ENCODE assay signal across 8 cellular contexts in the genomic region with DNA sequence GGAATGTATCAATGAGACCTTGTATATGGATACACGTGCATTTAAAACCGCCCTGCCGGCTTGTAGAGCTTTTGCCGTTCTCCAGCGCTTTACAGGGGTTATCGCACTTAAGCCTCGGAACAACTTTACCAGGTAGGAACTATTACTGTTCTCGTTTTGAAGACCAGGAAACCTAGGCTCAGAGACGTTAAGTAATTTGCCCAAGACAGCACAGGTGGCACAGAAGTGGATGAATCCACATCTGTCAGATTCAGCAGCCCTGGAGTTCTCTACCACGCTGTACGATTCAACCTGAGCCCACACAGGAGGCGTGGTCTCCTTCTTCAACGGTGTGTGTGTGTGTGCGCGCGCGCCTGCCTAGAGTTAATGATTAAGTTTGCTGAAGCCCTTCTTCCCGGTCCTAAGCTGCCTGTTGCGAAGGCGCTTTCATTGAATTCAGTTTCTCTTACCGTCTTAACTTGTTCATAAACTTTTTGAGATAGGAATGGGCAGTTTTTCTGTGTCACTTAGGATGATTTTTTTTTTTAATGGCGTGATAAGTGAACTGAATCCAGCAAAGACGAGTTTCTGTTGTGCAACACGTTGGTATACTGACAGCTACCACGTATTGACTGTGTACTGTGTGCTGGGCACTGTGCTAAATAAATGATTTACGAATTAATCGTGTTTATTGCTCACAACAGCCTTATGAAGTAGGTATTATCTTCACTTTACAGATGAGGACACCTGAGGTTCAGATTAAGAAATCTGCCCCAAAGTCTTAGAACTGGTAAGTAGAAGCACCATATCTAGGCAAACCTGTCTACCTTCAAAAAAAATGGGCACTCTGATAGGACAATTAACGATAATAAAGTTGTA.
A peak's percentile ranks its signal among the peaks of the same experiment; 100 is the strongest.
DNase-seq lines count a peak whose midpoint lies in the region; ATAC-seq and TF ChIP-seq lines count a peak whose summit lies in the region.

No MANE protein-coding gene starts in this region.

- peak overlapping the region; percentile 100 for H3K27ac Mint-ChIP-seq in activated naive CD4-positive, alpha-beta T cell treated with anti-CD3 and anti-CD28 coated beads, Interleukin-2, amount 50 U/mL, for 24 hours

- H3K36me3 ChIP-seq in SK-N-MC (ENCODE audit: insufficient read depth, low read length) = no peaks in the 10 kb centered on the region; the same call in 1 of the 2 replicates
- H3K36me3 ChIP-seq in heart right ventricle = peaks cover 0 to 8% (median 0%) of the 10 kb centered on the region in 9 donors

- peak overlapping the region; percentile 100 for H3K4me3 Mint-ChIP-seq in activated naive CD4-positive, alpha-beta T cell treated with anti-CD3 and anti-CD28 coated beads, Interleukin-2, amount 50 U/mL, for 24 hours

- peaks cover 3% of the 10 kb centered on the region for H3K27me3 Mint-ChIP-seq in activated naive CD4-positive, alpha-beta T cell treated with anti-CD3 and anti-CD28 coated beads, Interleukin-2, amount 50 U/mL, for 24 hours

- no peaks in the 10 kb centered on the region for H3K9me3 Mint-ChIP-seq in activated naive CD4-positive, alpha-beta T cell treated with anti-CD3 and anti-CD28 coated beads, Interleukin-2, amount 50 U/mL, for 24 hours

- H3K4me3 ChIP-seq in SK-N-MC (peak overlapping the region; percentile 89), heart right ventricle (peak overlapping the region; percentile 42 to 82 (median 70))

- 5 to 10% methylated on average over 28 of the region's 28 CpGs for WGBS in heart right ventricle, 2 donors

- peaks cover 51% of the 10 kb centered on the region for H3K4me1 Mint-ChIP-seq in activated naive CD4-positive, alpha-beta T cell treated with anti-CD3 and anti-CD28 coated beads, Interleukin-2, amount 50 U/mL, for 24 hours

- CTCF ChIA-PET in GM10248 (lab: Yijun Ruan, JAX) = interaction anchor here (0.8 to 6.5 kb wide), 8 partner anchors 9 to 986 kb away, joined by 3 to 54 read pairs (median 4); partner anchors contain the start of genes SPRYD7 and TRIM13

- peak; percentile 51 for ATAC-seq in HG02571 (IDR thresholded peaks at IDR 0.05; ENCODE audit: unreplicated experiment)
- ATAC-seq in heart right ventricle = peak; percentile 3 to 64 (median 52)

- peaks cover 6% of the 10 kb centered on the region for H3K36me3 Mint-ChIP-seq in activated naive CD4-positive, alpha-beta T cell treated with anti-CD3 and anti-CD28 coated beads, Interleukin-2, amount 50 U/mL, for 24 hours

- no peak for TF ChIP-seq CTCF in GM10248 (IDR thresholded peaks at IDR 0.05; ENCODE audit: control extremely low read depth, extremely low read depth, low read depth, missing control alignments)
- TF ChIP-seq CTCF in heart right ventricle (IDR thresholded peaks at IDR 0.05) = no peak

- H3K9me3 ChIP-seq in SK-N-MC (ENCODE audit: low read depth, low read length) (no peaks in the 10 kb centered on the region), heart right ventricle (no peaks in the 10 kb centered on the region)

- H3K27ac ChIP-seq in SK-N-MC (peak overlapping the region; percentile 94), heart right ventricle (peak overlapping the region in 9 of 10 donors; percentile 41 to 91 (median 64))

- POLR2A ChIA-PET in GM10248 (lab: Yijun Ruan, JAX) = no interaction called here

- H3K27me3 ChIP-seq in heart right ventricle = peaks cover 0 to 5% (median 0%) of the 10 kb centered on the region in 7 donors

- DNase-seq in GM10248 (ENCODE audit: extremely low spot score) (peak; percentile 77), NAMALWA (ENCODE audit: low spot score) (peak; percentile 95), SK-N-MC (ENCODE audit: low read depth, low spot score) (no peak), heart right ventricle (peak; percentile 37 to 39), renal cortical epithelial cell (ENCODE audit: low read depth) (peak; percentile 92), middle frontal gyrus (ENCODE audit: extremely low spot score, low spot score) (no peak)

- peaks cover 0 to 74% (median 30%) of the 10 kb centered on the region in 9 donors for H3K4me1 ChIP-seq in heart right ventricle

- peak overlapping the region; percentile 68 for H3K9ac ChIP-seq in SK-N-MC (ENCODE audit: insufficient read length)

- intact Hi-C loops in heart right ventricle (cut with DNase I) = loop anchor here (1.0 to 10.0 kb wide), 18 partner anchors 40 to 832 kb away; partner anchors contain the start of gene TRIM13 (in 6 of the 10)

Comparison
In these comparisons a context has a peak if more than half of its experiments do, and no peak if none do; other contexts are left out.
1. DNase-seq: peak in GM10248 (single experiment), NAMALWA (single experiment), heart right ventricle (2 of 2) and renal cortical epithelial cell (single experiment); none in SK-N-MC (single experiment) and middle frontal gyrus (single experiment).